In the genomic region with DNA sequence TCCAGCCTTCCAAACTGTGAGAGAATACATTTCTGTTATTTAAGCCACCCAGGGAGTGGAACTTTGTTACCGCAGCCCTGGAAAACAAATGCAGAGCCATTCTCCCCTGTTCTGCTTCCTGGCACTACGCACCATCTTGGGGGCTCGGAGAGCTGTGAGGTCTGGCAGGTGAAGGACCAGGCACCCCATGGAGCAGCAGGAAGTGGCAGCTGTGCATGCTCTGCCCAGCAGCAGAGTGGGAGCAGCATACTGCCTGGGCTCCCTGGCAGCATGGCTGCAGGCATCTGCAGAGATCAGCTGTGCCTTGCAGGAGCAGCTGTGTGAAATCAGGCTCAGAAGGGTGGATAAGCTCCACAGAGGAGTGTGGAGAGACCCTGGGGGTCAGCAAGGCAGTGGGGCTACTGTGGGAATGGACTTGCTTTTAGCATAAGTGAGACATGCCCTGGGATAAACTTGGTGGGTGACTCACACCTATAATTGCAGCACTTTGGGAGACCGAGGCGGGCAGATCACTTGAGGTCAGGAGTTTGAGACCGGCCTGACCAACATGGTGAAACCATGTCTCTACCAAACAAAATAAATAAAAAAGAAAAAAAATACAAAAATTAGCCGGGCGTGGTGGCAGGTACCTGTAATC, we compare ENCODE assay signal across 1 cellular context.
TF ChIP-seq lines count a peak whose summit lies in the region.

No MANE protein-coding gene starts in this region.

TF ChIP-seq in HCT116, 20 proteins besides CTCF, POLR2A, EP300 and RAD21:
- no peak for TF ChIP-seq FOSL1 (IDR thresholded peaks at IDR 0.05; ENCODE audit: low read depth)
- no peak for TF ChIP-seq EGR1 (IDR thresholded peaks at IDR 0.05; ENCODE audit: low read depth)
- TF ChIP-seq SIN3A (IDR thresholded peaks at IDR 0.05; ENCODE audit: low read depth): no peak
- no peak for TF ChIP-seq CEBPB (IDR thresholded peaks at IDR 0.05; ENCODE audit: low read depth)
- TF ChIP-seq SP1 (IDR thresholded peaks at IDR 0.05; ENCODE audit: low read depth): no peak
- TF ChIP-seq ZNF274 (IDR thresholded peaks at IDR 0.05; ENCODE audit: low read depth, low read length): no peak
